Comparison of ENCODE assay signal across 1 cellular context in genomic region chrX:107731831-107732502, GRCh38.
TF ChIP-seq lines count a peak whose summit lies in the region.

No MANE protein-coding gene starts in this region.

TF ChIP-seq in GM23338, 12 proteins besides CTCF, POLR2A, EP300 and RAD21 (continued from another document):
- TF ChIP-seq REST (IDR thresholded peaks at IDR 0.05; ENCODE audit: unreplicated experiment) (no peak), EZH2phosphoT487 (IDR thresholded peaks at IDR 0.05; ENCODE audit: unreplicated experiment) (no peak), CREB1 (CRISPR knock-in tag; IDR thresholded peaks at IDR 0.05; ENCODE audit: low read depth) (no peak), ETS1 (IDR thresholded peaks at IDR 0.05) (no peak), JUNB (IDR thresholded peaks at IDR 0.05; ENCODE audit: unreplicated experiment) (no peak), POLR2AphosphoS5 (IDR thresholded peaks at IDR 0.05; ENCODE audit: low read depth) (no peak), EZH2 (IDR thresholded peaks at IDR 0.05; ENCODE audit: low read depth, unreplicated experiment) (no peak)
TF ChIP-seq in GM23338: peak in this region for 0.
